In the genomic region with DNA sequence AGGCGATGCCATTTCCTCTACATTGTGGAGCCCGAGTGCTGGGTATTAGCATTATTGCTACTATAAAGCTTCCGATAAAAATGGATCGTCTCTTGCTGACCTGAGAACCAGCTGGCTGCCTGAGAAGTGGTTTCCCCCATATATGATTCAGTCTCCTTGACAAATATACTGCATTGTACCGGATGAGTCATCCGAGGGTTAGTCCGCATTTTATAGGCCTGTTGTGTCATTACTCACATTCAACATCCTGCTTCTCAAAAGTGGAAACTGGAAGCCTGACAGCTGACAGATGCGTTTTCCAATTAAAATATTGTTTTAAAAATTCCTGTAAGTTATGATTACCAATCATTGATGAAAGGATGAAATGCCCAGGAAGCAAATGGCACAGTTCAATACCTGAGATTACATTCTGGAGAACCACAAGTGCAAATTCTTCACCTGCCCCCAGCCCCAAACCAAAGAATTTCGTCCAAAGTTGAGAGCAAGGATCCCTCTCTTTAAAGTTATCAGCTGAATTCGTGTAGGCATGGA, we compare ENCODE assay signal across 9 cellular contexts.
DNase-seq lines count a peak whose midpoint lies in the region; ATAC-seq, FAIRE-seq and TF ChIP-seq lines count a peak whose summit lies in the region.
"Had no signal": no experiment of that assay in that cellular context is flagged by ENCODE, and none has a peak within 500 bp of the region (broad histone marks: within the 10 kb centered on the region; RNA-seq: fewer than 3 reads in every experiment).

No MANE protein-coding gene starts in this region.

- H3K27ac ChIP-seq in A673 (ENCODE audit: low read depth, low read length, poor library complexity, severe bottlenecking): peak overlapping the region; percentile 69

- TF ChIP-seq CTCF in A673 (conservative IDR thresholded peaks at IDR 0.05; ENCODE audit: low read depth, low read length) (no peak), GM10248 (IDR thresholded peaks at IDR 0.05; ENCODE audit: control extremely low read depth, extremely low read depth, low read depth, missing control alignments) (no peak), choroid plexus epithelial cell (conservative IDR thresholded peaks at IDR 0.05; ENCODE audit: low read depth, low read length) (no peak)

- BruUV-seq in A673 (replicated peaks; lab: Mats Ljungman, UMichigan): no TSS peak

- POLR2A ChIA-PET in A673 (lab: Charles Lee; ENCODE audit: low non-redundant PET): no interaction called here
- POLR2A ChIA-PET in GM10248 (lab: Yijun Ruan, JAX): no interaction called here

- H3K4me3 ChIP-seq in A673 (ENCODE audit: low read depth, low read length, poor library complexity, severe bottlenecking): peak overlapping the region; percentile 8
- peak overlapping the region; percentile 50 for H3K4me3 ChIP-seq in choroid plexus epithelial cell (ENCODE audit: low read depth, low read length)

- ATAC-seq in HG03342 (IDR thresholded peaks at IDR 0.05; ENCODE audit: unreplicated experiment): peak; percentile 74

- no peaks in the 10 kb centered on the region for H3K27me3 ChIP-seq in A673 (replicated peaks; ENCODE audit: insufficient read depth, low read depth, low read length, poor library complexity)

- no peaks in the 10 kb centered on the region for H3K36me3 ChIP-seq in A673 (ENCODE audit: insufficient read depth, low read length, poor library complexity, severe bottlenecking)

- DNase-seq in A673 (ENCODE audit: low spot score) (peak; percentile 93), GM10248 (ENCODE audit: extremely low spot score) (peak; percentile 62), NOMO-1 treated with dmso at 0.1 percent for 144 hours (lab: John Stamatoyannopoulos, UW; ENCODE audit: unreplicated experiment) (peak; percentile 69), choroid plexus epithelial cell (ENCODE audit: low read depth) (peak; percentile 98), myocyte (ENCODE audit: low read depth) (peak; percentile 81), GM19239 (ENCODE audit: insufficient read length, low spot score) (no peak), inferior parietal cortex (ENCODE audit: extremely low spot score) (no peak)

- CTCF ChIA-PET in A673 (lab: Charles Lee) (no interaction called here), GM10248 (lab: Yijun Ruan, JAX) (interaction anchor here (0.8 to 2.1 kb wide), 8 partner anchors 9 to 70 kb away, joined by 3 to 6 read pairs (median 3); no protein-coding TSS in a partner anchor)

- FAIRE-seq in GM19239 (lab: Jason Lieb, UNC): no peak
- FAIRE-seq: H1 had no signal

- intact Hi-C loops in A673 (cut with micrococcal nuclease; ENCODE audit: unreplicated experiment): loop anchor here (2.0 to 5.0 kb wide), 2 partner anchors 16 to 66 kb away; partner anchors contain the start of gene SPRED2

- H3K9me3 ChIP-seq in A673 (ENCODE audit: low read depth, low read length, poor library complexity, severe bottlenecking): no peaks in the 10 kb centered on the region

- peaks cover 65% of the 10 kb centered on the region for H3K4me1 ChIP-seq in A673 (ENCODE audit: insufficient read depth, low read length, poor library complexity, severe bottlenecking)

Comparison
In these comparisons a context has a peak if more than half of its experiments do, and no peak if none do; other contexts are left out.
1. DNase-seq: peak in A673 (single experiment), GM10248 (single experiment), NOMO-1 treated with dmso at 0.1 percent for 144 hours (single experiment), choroid plexus epithelial cell (single experiment) and myocyte (single experiment); none in GM19239 (single experiment) and inferior parietal cortex (single experiment).